25 cellular contexts compared by ENCODE assay signal in genomic region chr3:53144446-53144845, GRCh38.
"Had no signal": no experiment of that assay in that cellular context is flagged by ENCODE, and none has a peak within 500 bp of the region (broad histone marks: within the 10 kb centered on the region; RNA-seq: fewer than 3 reads in every experiment).

No MANE protein-coding gene starts in this region.

- H3K36me3 ChIP-seq: colonic mucosa, gastrocnemius medialis, left ventricle myocardium inferior, spleen, tibial nerve had no signal

- H3K9me3 Mint-ChIP-seq: activated CD4-positive, alpha-beta memory T cell treated with anti-CD3 and anti-CD28 coated beads, Interleukin-2, amount 10 ng/mL, durations not matched to agents 7 days and 5 days; activated CD4-positive, alpha-beta T cell treated with anti-CD3 and anti-CD28 coated beads, Interleukin-2, amount 10 ng/mL, durations not matched to agents 24 days and 14 days; activated naive CD4-positive, alpha-beta T cell treated with anti-CD3 and anti-CD28 coated beads, Interleukin-2, amount 50 U/mL, for 24 hours; activated T-cell treated with anti-CD3 and anti-CD28 coated beads, Interleukin-2, amount 50 U/mL, for 4 hours; activated T-helper 17 cell treated with anti-CD3 and anti-CD28 coated beads, Interleukin-2, amount 50 U/mL, for 72 hours; central memory CD8-positive, alpha-beta T cell; nephron had no signal

- FAIRE-seq: bronchial epithelial cell, islet of Langerhans had no signal

- ATAC-seq: activated CD4-positive, CD25-positive, alpha-beta regulatory T cell treated with anti-CD3 and anti-CD28 coated beads, Interleukin-2, amount 50 U/mL, for 24 hours; activated T-cell treated with anti-CD3 and anti-CD28 coated beads, Interleukin-2, amount 50 U/mL, for 4 hours; activated T-helper 17 cell treated with anti-CD3 and anti-CD28 coated beads, Interleukin-2, amount 50 U/mL, for 72 hours; gastrocnemius medialis; right cardiac atrium had no signal

- H3K27me3 Mint-ChIP-seq: activated CD4-positive, alpha-beta memory T cell treated with anti-CD3 and anti-CD28 coated beads, Interleukin-2, amount 10 ng/mL, durations not matched to agents 7 days and 5 days; activated CD4-positive, alpha-beta T cell treated with anti-CD3 and anti-CD28 coated beads, Interleukin-2, amount 10 ng/mL, durations not matched to agents 24 days and 14 days; activated naive CD4-positive, alpha-beta T cell treated with anti-CD3 and anti-CD28 coated beads, Interleukin-2, amount 50 U/mL, for 24 hours; activated T-helper 17 cell treated with anti-CD3 and anti-CD28 coated beads, Interleukin-2, amount 50 U/mL, for 72 hours; central memory CD8-positive, alpha-beta T cell had no signal

- H3K27me3 ChIP-seq: colonic mucosa, dorsolateral prefrontal cortex, gastrocnemius medialis, spleen, tibial nerve had no signal

- H3K9me3 ChIP-seq: colonic mucosa, gastrocnemius medialis, left ventricle myocardium inferior, spleen, tibial nerve had no signal

- H3K4me1 Mint-ChIP-seq: activated naive CD4-positive, alpha-beta T cell treated with anti-CD3 and anti-CD28 coated beads, Interleukin-2, amount 50 U/mL, for 24 hours; central memory CD8-positive, alpha-beta T cell had no signal

- H3K4me3 ChIP-seq: colonic mucosa, dorsolateral prefrontal cortex, gastrocnemius medialis, left ventricle myocardium inferior, lung, tibial nerve had no signal

- H3K27ac Mint-ChIP-seq: activated CD4-positive, alpha-beta memory T cell treated with anti-CD3 and anti-CD28 coated beads, Interleukin-2, amount 10 ng/mL, durations not matched to agents 7 days and 5 days; activated CD4-positive, alpha-beta T cell treated with anti-CD3 and anti-CD28 coated beads, Interleukin-2, amount 10 ng/mL, durations not matched to agents 24 days and 14 days; activated naive CD4-positive, alpha-beta T cell treated with anti-CD3 and anti-CD28 coated beads, Interleukin-2, amount 50 U/mL, for 24 hours; nephron had no signal

- H3K4me3 Mint-ChIP-seq: activated CD4-positive, alpha-beta memory T cell treated with anti-CD3 and anti-CD28 coated beads, Interleukin-2, amount 10 ng/mL, durations not matched to agents 7 days and 5 days; activated CD4-positive, alpha-beta T cell treated with anti-CD3 and anti-CD28 coated beads, Interleukin-2, amount 10 ng/mL, durations not matched to agents 24 days and 14 days; activated naive CD4-positive, alpha-beta T cell treated with anti-CD3 and anti-CD28 coated beads, Interleukin-2, amount 50 U/mL, for 24 hours; activated T-cell treated with anti-CD3 and anti-CD28 coated beads, Interleukin-2, amount 50 U/mL, for 4 hours; activated T-helper 17 cell treated with anti-CD3 and anti-CD28 coated beads, Interleukin-2, amount 50 U/mL, for 72 hours; central memory CD8-positive, alpha-beta T cell; nephron had no signal

- H3K27ac ChIP-seq: dorsolateral prefrontal cortex, gastrocnemius medialis, left ventricle myocardium inferior, tibial nerve had no signal

- H3K36me3 Mint-ChIP-seq: activated naive CD4-positive, alpha-beta T cell treated with anti-CD3 and anti-CD28 coated beads, Interleukin-2, amount 50 U/mL, for 24 hours had no signal

- DNase-seq: activated CD4-positive, alpha-beta memory T cell treated with anti-CD3 and anti-CD28 coated beads, Interleukin-2, amount 10 ng/mL, durations not matched to agents 7 days and 5 days; activated CD4-positive, alpha-beta T cell treated with anti-CD3 and anti-CD28 coated beads, Interleukin-2, amount 10 ng/mL, durations not matched to agents 24 days and 14 days; activated gamma-delta T cell treated with Interleukin-2 at 50 U/mL for 16 hours; activated T-cell treated with anti-CD3 and anti-CD28 coated beads, Interleukin-2, amount 50 U/mL, for 4 hours; colonic mucosa; effector memory CD4-positive, alpha-beta T cell; erythroblast; gastrocnemius medialis; glutamatergic neuron; left ventricle myocardium inferior; mesendoderm; right cardiac atrium; spleen; stimulated activated naive CD4-positive, alpha-beta T cell; T-helper 1 cell had no signal
